Comparison of ENCODE assay signal across 19 cellular contexts in genomic region chr10:132272767-132273090, GRCh38.
"Had no signal": no experiment of that assay in that cellular context is flagged by ENCODE, and none has a peak within 500 bp of the region (broad histone marks: within the 10 kb centered on the region; RNA-seq: fewer than 3 reads in every experiment).

No MANE protein-coding gene starts in this region.

- H3K9ac ChIP-seq: parathyroid adenoma had no signal

- H3K9me3 ChIP-seq: gastrocnemius medialis, heart left ventricle, left lung, neutrophil, thyroid gland had no signal

- H3K27ac ChIP-seq: gastrocnemius medialis, neutrophil, parathyroid adenoma, thyroid gland had no signal

- DNase-seq: activated CD4-positive, alpha-beta T cell treated with anti-CD3 and anti-CD28 coated beads, Interleukin-2, amount 10 ng/mL, durations not matched to agents 7 days and 5 days; activated CD8-positive, alpha-beta memory T cell treated with anti-CD3 and anti-CD28 coated beads, Interleukin-2, amount 50 U/mL, for 48 hours; activated CD8-positive, alpha-beta T cell treated with anti-CD3 and anti-CD28 coated beads, Interleukin-2, amount 10 ng/mL, durations not matched to agents 7 days and 5 days; activated effector memory CD4-positive, alpha-beta T cell treated with Interleukin-2 at 50 U/mL for 16 hours; activated naive CD4-positive, alpha-beta T cell treated with anti-CD3 and anti-CD28 coated beads, Interleukin-2, amount 10 ng/mL, durations not matched to agents 7 days and 5 days; activated T-cell treated with anti-CD3 and anti-CD28 coated beads, Interleukin-2, amount 50 U/mL, for 48 hours; erythroblast; gastrocnemius medialis; naive B cell; stimulated activated CD4-positive, alpha-beta T cell treated with anti-CD3 and anti-CD28 coated beads, Interleukin-2, amount 100 ng/mL, for 24 hours; stimulated activated naive CD4-positive, alpha-beta T cell treated with Interleukin-2 at 50 U/mL for 16 hours; T-helper 1 cell; T-helper 9 cell; thyroid gland had no signal

- H3K4me1 Mint-ChIP-seq: activated naive CD4-positive, alpha-beta T cell treated with anti-CD3 and anti-CD28 coated beads, Interleukin-2, amount 10 ng/mL, durations not matched to agents 7 days and 5 days had no signal

- H3K36me3 ChIP-seq: gastrocnemius medialis, heart left ventricle, left lung, neutrophil, thyroid gland had no signal

- H3K9me3 Mint-ChIP-seq: naive B cell had no signal

- H3K27me3 Mint-ChIP-seq: activated CD4-positive, alpha-beta T cell treated with anti-CD3 and anti-CD28 coated beads, Interleukin-2, amount 10 ng/mL, durations not matched to agents 7 days and 5 days; activated naive CD4-positive, alpha-beta T cell treated with anti-CD3 and anti-CD28 coated beads, Interleukin-2, amount 10 ng/mL, durations not matched to agents 7 days and 5 days; naive B cell had no signal

- H3K4me3 Mint-ChIP-seq: activated CD4-positive, alpha-beta T cell treated with anti-CD3 and anti-CD28 coated beads, Interleukin-2, amount 10 ng/mL, durations not matched to agents 7 days and 5 days; activated CD8-positive, alpha-beta T cell treated with anti-CD3 and anti-CD28 coated beads, Interleukin-2, amount 10 ng/mL, durations not matched to agents 7 days and 5 days; activated naive CD4-positive, alpha-beta T cell treated with anti-CD3 and anti-CD28 coated beads, Interleukin-2, amount 10 ng/mL, durations not matched to agents 7 days and 5 days had no signal

- ATAC-seq: activated CD8-positive, alpha-beta T cell treated with anti-CD3 and anti-CD28 coated beads, Interleukin-2, amount 10 ng/mL, durations not matched to agents 7 days and 5 days; gastrocnemius medialis had no signal

- H3K36me3 Mint-ChIP-seq: activated naive CD4-positive, alpha-beta T cell treated with anti-CD3 and anti-CD28 coated beads, Interleukin-2, amount 10 ng/mL, durations not matched to agents 7 days and 5 days had no signal

- H2AFZ ChIP-seq: parathyroid adenoma had no signal

- H3K4me1 ChIP-seq: gastrocnemius medialis, heart left ventricle, left lung, parathyroid adenoma, thyroid gland had no signal

- H3K27me3 ChIP-seq: dorsolateral prefrontal cortex, gastrocnemius medialis, heart left ventricle, left lung, neutrophil, thyroid gland had no signal

- H3K4me3 ChIP-seq: gastrocnemius medialis, heart left ventricle, left lung, thyroid gland had no signal

- H3K27ac Mint-ChIP-seq: activated CD4-positive, alpha-beta T cell treated with anti-CD3 and anti-CD28 coated beads, Interleukin-2, amount 10 ng/mL, durations not matched to agents 7 days and 5 days; activated CD8-positive, alpha-beta T cell treated with anti-CD3 and anti-CD28 coated beads, Interleukin-2, amount 10 ng/mL, durations not matched to agents 7 days and 5 days; activated naive CD4-positive, alpha-beta T cell treated with anti-CD3 and anti-CD28 coated beads, Interleukin-2, amount 10 ng/mL, durations not matched to agents 7 days and 5 days had no signal
